Comparison of ENCODE assay signal across 12 cellular contexts in genomic region chr3:114650808-114651207, GRCh38.
A peak's percentile ranks its signal among the peaks of the same experiment; 100 is the strongest.
DNase-seq lines count a peak whose midpoint lies in the region; ATAC-seq and TF ChIP-seq lines count a peak whose summit lies in the region.
"Had no signal": no experiment of that assay in that cellular context is flagged by ENCODE, and none has a peak within 500 bp of the region (broad histone marks: within the 10 kb centered on the region; RNA-seq: fewer than 3 reads in every experiment).

No MANE protein-coding gene starts in this region.

- no peaks in the 10 kb centered on the region for H3K27me3 ChIP-seq in left ventricle myocardium inferior (ENCODE audit: low read depth)
- H3K27me3 ChIP-seq in suprapubic skin: no peaks in the 10 kb centered on the region
- H3K27me3 ChIP-seq: colonic mucosa, right lobe of liver had no signal

- WGBS in suprapubic skin: 15% methylated on average over 3 of the region's 3 CpGs

- intact Hi-C loops in left ventricle myocardium inferior (cut with micrococcal nuclease): no loop called here

- H3K4me3 ChIP-seq in left ventricle myocardium inferior (no peak overlapping the region), suprapubic skin (no peak overlapping the region)
- H3K4me3 ChIP-seq: colonic mucosa, right lobe of liver had no signal

- H3K9me3 ChIP-seq in left ventricle myocardium inferior (replicated peaks) (no peaks in the 10 kb centered on the region), suprapubic skin (no peaks in the 10 kb centered on the region)
- H3K9me3 ChIP-seq: colonic mucosa, right lobe of liver had no signal

- H3K36me3 ChIP-seq in left ventricle myocardium inferior (no peaks in the 10 kb centered on the region), suprapubic skin (no peaks in the 10 kb centered on the region)
- H3K36me3 ChIP-seq: colonic mucosa, right lobe of liver had no signal

- TF ChIP-seq POLR2A in suprapubic skin (IDR thresholded peaks at IDR 0.05): no peak

- peak overlapping the region; percentile 47 for H3K27ac ChIP-seq in left ventricle myocardium inferior (replicated peaks)
- peak overlapping the region; percentile 45 for H3K27ac ChIP-seq in suprapubic skin
- H3K27ac ChIP-seq: colonic mucosa, right lobe of liver had no signal

- ATAC-seq in activated CD4-positive, CD25-positive, alpha-beta regulatory T cell treated with anti-CD3 and anti-CD28 coated beads, Interleukin-2, amount 50 U/mL, for 24 hours: peak; percentile 41 to 56

- no peak for DNase-seq in activated CD4-positive, CD25-positive, alpha-beta regulatory T cell (lab: John Stamatoyannopoulos, UW)
- DNase-seq in SW480 (ENCODE audit: low spot score) (peak; percentile 83), left ventricle myocardium inferior (no peak), suprapubic skin (ENCODE audit: low spot score in 2 of 2) (no peak), NCI-H1417 (lab: John Stamatoyannopoulos, UW) (no peak), NCI-H748 treated with DMSO at 0.1 percent for 48 hours (lab: John Stamatoyannopoulos, UW) (no peak), NCI-H526 treated with DMSO at 0.1 percent for 48 hours (lab: John Stamatoyannopoulos, UW) (no peak)
- DNase-seq: activated CD8-positive, alpha-beta memory T cell treated with anti-CD3 and anti-CD28 coated beads, Interleukin-2, amount 50 U/mL, for 4 hours; colonic mucosa; NCI-H510A; right lobe of liver had no signal

- H3K4me1 ChIP-seq in left ventricle myocardium inferior (peaks cover 30% of the 10 kb centered on the region), suprapubic skin (peaks cover 18% of the 10 kb centered on the region)
- H3K4me1 ChIP-seq: colonic mucosa had no signal

- TF ChIP-seq CTCF in left ventricle myocardium inferior (IDR thresholded peaks at IDR 0.05; ENCODE audit: borderline replicate concordance) (no peak), suprapubic skin (IDR thresholded peaks at IDR 0.05) (no peak)

- no peak for TF ChIP-seq EP300 in suprapubic skin (IDR thresholded peaks at IDR 0.05)
